Comparison of ENCODE assay signal across 1 cellular context in genomic region chr2:85744771-85745601, GRCh38.
A peak's percentile ranks its signal among the peaks of the same experiment; 100 is the strongest.
TF ChIP-seq lines count a peak whose summit lies in the region.

No MANE protein-coding gene starts in this region.

TF ChIP-seq in GM12878, 131 proteins besides CTCF, POLR2A, EP300 and RAD21 (continued from another document):
- TF ChIP-seq ZBTB33 (IDR thresholded peaks at IDR 0.05) (no peak), CEBPZ (IDR thresholded peaks at IDR 0.05; ENCODE audit: low read depth, low read length) (no peak), CREM (IDR thresholded peaks at IDR 0.05; ENCODE audit: low read depth) (no peak), HCFC1 (IDR thresholded peaks at IDR 0.05; ENCODE audit: low read length) (no peak), ETV6 (conservative IDR thresholded peaks at IDR 0.05 in 1 of 2, IDR thresholded peaks at IDR 0.05 in 1 of 2; ENCODE audit: borderline replicate concordance in 1 of 2, low read depth in 1 of 2) (no peak), SIN3A (IDR thresholded peaks at IDR 0.05; ENCODE audit: low read depth, low read length) (no peak), CREB1 (IDR thresholded peaks at IDR 0.05; ENCODE audit: low read depth) (no peak), JUNB (IDR thresholded peaks at IDR 0.05) (no peak), KDM1A (IDR thresholded peaks at IDR 0.05; ENCODE audit: borderline replicate concordance) (no peak), TCF12 (IDR thresholded peaks at IDR 0.05; ENCODE audit: low read depth, low read length) (no peak), CEBPB (IDR thresholded peaks at IDR 0.05; ENCODE audit: borderline replicate concordance in 1 of 2, low read depth in 2 of 2, low read length in 2 of 2) (no peak), ZBTB11 (CRISPR knock-in tag; IDR thresholded peaks at IDR 0.05) (no peak), MTA2 (IDR thresholded peaks at IDR 0.05; ENCODE audit: low read depth) (peak; percentile 58), ZSCAN29 (IDR thresholded peaks at IDR 0.05) (no peak), TAF1 (IDR thresholded peaks at IDR 0.05; ENCODE audit: borderline replicate concordance, low read depth, low read length) (no peak), MYB (IDR thresholded peaks at IDR 0.05; ENCODE audit: borderline replicate concordance, low read depth, low read length) (no peak), GABPA (IDR thresholded peaks at IDR 0.05; ENCODE audit: low read depth) (no peak), RAD51 (IDR thresholded peaks at IDR 0.05) (no peak), SMAD5 (IDR thresholded peaks at IDR 0.05; ENCODE audit: low read depth) (no peak), SREBF2 (IDR thresholded peaks at IDR 0.05; ENCODE audit: low read length) (no peak)
- TF ChIP-seq, protein P1, sequence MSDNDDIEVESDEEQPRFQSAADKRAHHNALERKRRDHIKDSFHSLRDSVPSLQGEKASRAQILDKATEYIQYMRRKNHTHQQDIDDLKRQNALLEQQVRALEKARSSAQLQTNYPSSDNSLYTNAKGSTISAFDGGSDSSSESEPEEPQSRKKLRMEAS (IDR thresholded peaks at IDR 0.05; ENCODE audit: low read depth, low read length) = no peak
- TF ChIP-seq, protein P2, sequence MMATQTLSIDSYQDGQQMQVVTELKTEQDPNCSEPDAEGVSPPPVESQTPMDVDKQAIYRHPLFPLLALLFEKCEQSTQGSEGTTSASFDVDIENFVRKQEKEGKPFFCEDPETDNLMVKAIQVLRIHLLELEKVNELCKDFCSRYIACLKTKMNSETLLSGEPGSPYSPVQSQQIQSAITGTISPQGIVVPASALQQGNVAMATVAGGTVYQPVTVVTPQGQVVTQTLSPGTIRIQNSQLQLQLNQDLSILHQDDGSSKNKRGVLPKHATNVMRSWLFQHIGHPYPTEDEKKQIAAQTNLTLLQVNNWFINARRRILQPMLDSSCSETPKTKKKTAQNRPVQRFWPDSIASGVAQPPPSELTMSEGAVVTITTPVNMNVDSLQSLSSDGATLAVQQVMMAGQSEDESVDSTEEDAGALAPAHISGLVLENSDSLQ (IDR thresholded peaks at IDR 0.05) = no peak
- TF ChIP-seq, protein P3, sequence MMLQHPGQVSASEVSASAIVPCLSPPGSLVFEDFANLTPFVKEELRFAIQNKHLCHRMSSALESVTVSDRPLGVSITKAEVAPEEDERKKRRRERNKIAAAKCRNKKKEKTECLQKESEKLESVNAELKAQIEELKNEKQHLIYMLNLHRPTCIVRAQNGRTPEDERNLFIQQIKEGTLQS (IDR thresholded peaks at IDR 0.05; ENCODE audit: borderline replicate concordance, extremely low read depth, low read depth, low read length) = no peak
- TF ChIP-seq, protein P4, sequence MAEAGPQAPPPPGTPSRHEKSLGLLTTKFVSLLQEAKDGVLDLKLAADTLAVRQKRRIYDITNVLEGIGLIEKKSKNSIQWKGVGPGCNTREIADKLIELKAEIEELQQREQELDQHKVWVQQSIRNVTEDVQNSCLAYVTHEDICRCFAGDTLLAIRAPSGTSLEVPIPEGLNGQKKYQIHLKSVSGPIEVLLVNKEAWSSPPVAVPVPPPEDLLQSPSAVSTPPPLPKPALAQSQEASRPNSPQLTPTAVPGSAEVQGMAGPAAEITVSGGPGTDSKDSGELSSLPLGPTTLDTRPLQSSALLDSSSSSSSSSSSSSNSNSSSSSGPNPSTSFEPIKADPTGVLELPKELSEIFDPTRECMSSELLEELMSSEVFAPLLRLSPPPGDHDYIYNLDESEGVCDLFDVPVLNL (IDR thresholded peaks at IDR 0.05; ENCODE audit: low read depth, low read length) = no peak
